Comparison of ENCODE assay signal across 13 cellular contexts in genomic region chr10:46516660-46517416, GRCh38. TPM values are rescaled to one million over a fixed set of nuclear protein-coding genes. Genes with fewer than 3 reads are reported as not detected.
DNase-seq lines count a peak whose midpoint lies in the region; ATAC-seq, FAIRE-seq and TF ChIP-seq lines count a peak whose summit lies in the region.
"Had no signal": no experiment of that assay in that cellular context is flagged by ENCODE, and none has a peak within 500 bp of the region (broad histone marks: within the 10 kb centered on the region; RNA-seq: fewer than 3 reads in every experiment).

No MANE protein-coding gene starts in this region.

- H3K27me3 ChIP-seq in astrocyte (ENCODE audit: insufficient read depth, low read length) = no peaks in the 10 kb centered on the region
- no peaks in the 10 kb centered on the region for H3K27me3 ChIP-seq in prostate gland (replicated peaks; ENCODE audit: insufficient read depth)

- H3K36me3 Mint-ChIP-seq in astrocyte (ENCODE audit: low read depth, unreplicated experiment) = no peaks in the 10 kb centered on the region
- H3K36me3 Mint-ChIP-seq: activated naive CD4-positive, alpha-beta T cell treated with anti-CD3 and anti-CD28 coated beads, Interleukin-2, amount 50 U/mL, for 72 hours; IgD-negative memory B cell had no signal

- 51% methylated on average over 11 of the region's 11 CpGs for WGBS in prostate gland

- TF ChIP-seq CTCF in astrocyte (IDR thresholded peaks at IDR 0.05; ENCODE audit: insufficient read depth, low read depth, low read length) (no peak), prostate gland (IDR thresholded peaks at IDR 0.05) (no peak)

- peak overlapping the region; percentile 45 for H2AFZ ChIP-seq in astrocyte (ENCODE audit: low read depth, low read length)

- H4K20me1 ChIP-seq in astrocyte (ENCODE audit: insufficient read depth, low read length) = no peaks in the 10 kb centered on the region

- no peaks in the 10 kb centered on the region for H3K79me2 ChIP-seq in astrocyte (ENCODE audit: insufficient read depth, low read length)

- CTCF ChIA-PET in HEK293T (lab: Yijun Ruan, JAX) = no interaction called here

- no peak overlapping the region for H3K4me3 ChIP-seq in astrocyte (ENCODE audit: insufficient read depth, low read depth, low read length)
- H3K4me3 ChIP-seq in prostate gland = no peak overlapping the region
- H3K4me3 ChIP-seq: tibial artery had no signal

- H3K9me3 Mint-ChIP-seq in astrocyte (ENCODE audit: unreplicated experiment) = no peaks in the 10 kb centered on the region
- H3K9me3 Mint-ChIP-seq: activated naive CD4-positive, alpha-beta T cell treated with anti-CD3 and anti-CD28 coated beads, Interleukin-2, amount 50 U/mL, for 72 hours; IgD-negative memory B cell had no signal

- peaks cover 17% of the 10 kb centered on the region for H3K4me1 ChIP-seq in astrocyte (ENCODE audit: insufficient read depth, low read length)
- H3K4me1 ChIP-seq in prostate gland (replicated peaks) = no peaks in the 10 kb centered on the region
- H3K4me1 ChIP-seq: tibial artery had no signal

- FAIRE-seq in astrocyte (lab: Jason Lieb, UNC) = peak; percentile 92
- FAIRE-seq: small intestine had no signal

- DNase-seq in A172 (ENCODE audit: low spot score) (peak; percentile 78), HCEC 1CT (peak; percentile 74), astrocyte (ENCODE audit: low read depth) (peak; percentile 80), left colon (peak; percentile 6 to 23), prostate gland (ENCODE audit: low spot score) (no peak), HEK293T (ENCODE audit: extremely low spot score) (no peak), MV-4-11 (lab: John Stamatoyannopoulos, UW) (no peak)
- DNase-seq in activated T-cell treated with anti-CD3 and anti-CD28 coated beads, Interleukin-2, amount 50 U/mL, for 1 hour = no peak
- DNase-seq: COR-L47, small intestine had no signal

- H3K36me3 ChIP-seq in astrocyte (ENCODE audit: insufficient read depth, low read length) (no peaks in the 10 kb centered on the region), prostate gland (no peaks in the 10 kb centered on the region)
- H3K36me3 ChIP-seq: tibial artery had no signal

- no peak for TF ChIP-seq POLR2A in prostate gland (IDR thresholded peaks at IDR 0.05)

- peak overlapping the region; percentile 14 for H3K4me2 ChIP-seq in astrocyte (ENCODE audit: low read length)

- H3K27ac ChIP-seq in astrocyte (ENCODE audit: low read depth, low read length) = no peak overlapping the region
- H3K27ac ChIP-seq in prostate gland = no peak overlapping the region
- H3K27ac ChIP-seq: tibial artery had no signal

- no peak overlapping the region for H3K4me3 Mint-ChIP-seq in astrocyte (ENCODE audit: unreplicated experiment)
- H3K4me3 Mint-ChIP-seq: IgD-negative memory B cell had no signal

- no peaks in the 10 kb centered on the region for H3K9me3 ChIP-seq in astrocyte (ENCODE audit: insufficient read depth, low read depth, low read length)
- no peaks in the 10 kb centered on the region for H3K9me3 ChIP-seq in prostate gland
- H3K9me3 ChIP-seq: tibial artery had no signal

- peak overlapping the region; percentile 80 for H3K27ac Mint-ChIP-seq in astrocyte (ENCODE audit: unreplicated experiment)
- H3K27ac Mint-ChIP-seq: activated naive CD4-positive, alpha-beta T cell treated with anti-CD3 and anti-CD28 coated beads, Interleukin-2, amount 50 U/mL, for 72 hours; IgD-negative memory B cell had no signal

- ATAC-seq in left colon = peak; percentile 56
- ATAC-seq: activated naive CD4-positive, alpha-beta T cell treated with anti-CD3 and anti-CD28 coated beads, Interleukin-2, amount 50 U/mL, for 72 hours had no signal

- intact Hi-C loops in left colon (cut with DNase I, micrococcal nuclease) (no loop called here), prostate gland (cut with DNase I) (no loop called here)

- H3K27me3 Mint-ChIP-seq in astrocyte (ENCODE audit: low read depth, unreplicated experiment) = no peaks in the 10 kb centered on the region
- H3K27me3 Mint-ChIP-seq: IgD-negative memory B cell had no signal

- H3K4me1 Mint-ChIP-seq in astrocyte (ENCODE audit: low read depth, unreplicated experiment) = peaks cover 11% of the 10 kb centered on the region
- H3K4me1 Mint-ChIP-seq: IgD-negative memory B cell had no signal

- H3K9ac ChIP-seq in astrocyte (ENCODE audit: low read length) = no peak overlapping the region

- POLR2A ChIA-PET in HEK293T (lab: Yijun Ruan, JAX) = no interaction called here

TF ChIP-seq in HEK293T, 16 proteins besides CTCF, POLR2A, EP300 and RAD21:
- no peak for TF ChIP-seq ELF4 (IDR thresholded peaks at IDR 0.05)
- no peak for TF ChIP-seq PKNOX1 (IDR thresholded peaks at IDR 0.05)
- no peak for TF ChIP-seq ZNF384 (IDR thresholded peaks at IDR 0.05)
- no peak for TF ChIP-seq BHLHE40 (IDR thresholded peaks at IDR 0.05; ENCODE audit: borderline replicate concordance)
- no peak for TF ChIP-seq TARDBP (IDR thresholded peaks at IDR 0.05)
- TF ChIP-seq HDGF (IDR thresholded peaks at IDR 0.05; ENCODE audit: borderline replicate concordance) = no peak
- TF ChIP-seq LEF1 (IDR thresholded peaks at IDR 0.05; ENCODE audit: borderline replicate concordance) = no peak
- no peak for TF ChIP-seq FOXA1 (IDR thresholded peaks at IDR 0.05)
- TF ChIP-seq SUZ12 (IDR thresholded peaks at IDR 0.05) = no peak
- TF ChIP-seq SP1 (IDR thresholded peaks at IDR 0.05) = no peak
- no peak for TF ChIP-seq FOXM1 (IDR thresholded peaks at IDR 0.05; ENCODE audit: borderline replicate concordance)
- TF ChIP-seq L3MBTL2 (conservative IDR thresholded peaks at IDR 0.05) = no peak
- TF ChIP-seq FOXK2 (IDR thresholded peaks at IDR 0.05) = no peak
- TF ChIP-seq NFRKB (IDR thresholded peaks at IDR 0.05) = no peak
- TF ChIP-seq ARNT (IDR thresholded peaks at IDR 0.05) = no peak
- TF ChIP-seq CTBP1 (IDR thresholded peaks at IDR 0.05; ENCODE audit: borderline replicate concordance) = no peak

RNA-seq across cellular contexts. Expression of gene GPRIN2, which starts 39.6 kb away (rescaled TPM):
- total RNA-seq in A172 (2014; rRNA removed; shearing (Covaris generic)) = not detected in 2 replicates
- total RNA-seq in astrocyte (2.2 and 3.0 TPM in 2 replicates), left colon (10 to 100 TPM; 35.9 to 56.7 TPM), prostate gland (10 to 100 TPM in 1 of 2 donors, 1 to 10 TPM in 1; 4.3 to 16.9 TPM)
- total RNA-seq: activated naive CD4-positive, alpha-beta T cell treated with anti-CD3 and anti-CD28 coated beads, Interleukin-2, amount 50 U/mL, for 72 hours had no signal

RNA-seq across cellular contexts. Expression of gene NPY4R, which starts 51.1 kb away (rescaled TPM):
- 0.09 and 0.17 TPM in 2 replicates for total RNA-seq in A172 (2014; rRNA removed; shearing (Covaris generic))
- total RNA-seq in astrocyte (0.48 and 0.53 TPM in 2 replicates), left colon (1 to 10 TPM; 3.1 to 9.5 TPM), prostate gland (1 to 10 TPM; 3.1 to 6.6 TPM)
- total RNA-seq: activated naive CD4-positive, alpha-beta T cell treated with anti-CD3 and anti-CD28 coated beads, Interleukin-2, amount 50 U/mL, for 72 hours had no signal

Comparison
In these comparisons a context has a peak if more than half of its experiments do, and no peak if none do; other contexts are left out.
1. DNase-seq: peak in A172 (single experiment), HCEC 1CT (single experiment), astrocyte (single experiment) and left colon (2 of 2); none in activated T-cell treated with anti-CD3 and anti-CD28 coated beads, Interleukin-2, amount 50 U/mL, for 1 hour (single experiment), prostate gland (single experiment), HEK293T (single experiment) and MV-4-11 (single experiment).